Comparison of ENCODE assay signal across 1 cellular context in genomic region chr11:27362749-27363575, GRCh38.
A peak's percentile ranks its signal among the peaks of the same experiment; 100 is the strongest.
TF ChIP-seq lines count a peak whose summit lies in the region.

CCDC34 (minus strand) TSS chr11:27363215; CDS start chr11:27363194, 21 bp downstream.

TF ChIP-seq in HepG2, 621 proteins besides CTCF, POLR2A, EP300 and RAD21 (continued from another document and continues in another):
- TF ChIP-seq KIAA2018 (CRISPR knock-in tag; IDR thresholded peaks at IDR 0.05; ENCODE audit: borderline replicate concordance) (no peak), PHF5A (CRISPR knock-in tag; IDR thresholded peaks at IDR 0.05; ENCODE audit: low read depth, unreplicated experiment) (peak; percentile 35), TBX2 (CRISPR knock-in tag; IDR thresholded peaks at IDR 0.05; ENCODE audit: borderline replicate concordance) (peak; percentile 85), KLF6 (CRISPR knock-in tag; IDR thresholded peaks at IDR 0.05) (peak; percentile 85), ZNF160 (CRISPR knock-in tag; IDR thresholded peaks at IDR 0.05) (peak; percentile 90), ZMAT3 (CRISPR knock-in tag; conservative IDR thresholded peaks at IDR 0.05) (peak; percentile 23; the same call in 1 of the 2 replicates), GZF1 (CRISPR knock-in tag; IDR thresholded peaks at IDR 0.05) (peak; percentile 76; the same call in 1 of the 2 replicates), ZNF691 (CRISPR knock-in tag; IDR thresholded peaks at IDR 0.05; ENCODE audit: borderline replicate concordance, low read depth) (peak; percentile 74; the same call in 1 of the 2 replicates), FOXA3 (CRISPR knock-in tag; IDR thresholded peaks at IDR 0.05) (peak; percentile 37), ZNF280B (CRISPR knock-in tag; IDR thresholded peaks at IDR 0.05; ENCODE audit: borderline replicate concordance) (peak; percentile 51; the same call in 1 of the 2 replicates), ZNF564 (CRISPR knock-in tag; IDR thresholded peaks at IDR 0.05) (peak; percentile 91), ATAD3A (CRISPR knock-in tag; IDR thresholded peaks at IDR 0.05) (no peak), ZNF124 (CRISPR knock-in tag; IDR thresholded peaks at IDR 0.05) (peak; percentile 80), ZFYVE20 (CRISPR knock-in tag; IDR thresholded peaks at IDR 0.05; ENCODE audit: borderline replicate concordance, low read depth) (peak; percentile 33; the same call in 1 of the 2 replicates), TCF12 (IDR thresholded peaks at IDR 0.05) (no peak), TCF12 (CRISPR knock-in tag; IDR thresholded peaks at IDR 0.05) (no peak), ZNF17 (CRISPR knock-in tag; IDR thresholded peaks at IDR 0.05) (no peak), ZNF713 (CRISPR knock-in tag; IDR thresholded peaks at IDR 0.05) (no peak), CENPX (CRISPR knock-in tag; IDR thresholded peaks at IDR 0.05) (no peak), ZNF337 (CRISPR knock-in tag; IDR thresholded peaks at IDR 0.05; ENCODE audit: borderline replicate concordance, low read depth) (no peak; the same call in 1 of the 2 replicates), NONO (IDR thresholded peaks at IDR 0.05) (no peak), NONO (CRISPR knock-in tag; conservative IDR thresholded peaks at IDR 0.05) (peak; percentile 79; the same call in 1 of the 2 replicates), ZNF296 (CRISPR knock-in tag; conservative IDR thresholded peaks at IDR 0.05) (peak; percentile 90; the same call in 1 of the 2 replicates), ZNF574 (CRISPR knock-in tag; IDR thresholded peaks at IDR 0.05) (peak; percentile 90), ARID3A (IDR thresholded peaks at IDR 0.05; ENCODE audit: low read depth, low read length) (no peak), ZBTB14 (CRISPR knock-in tag; IDR thresholded peaks at IDR 0.05) (peak; percentile 99), ZNF660 (CRISPR knock-in tag; IDR thresholded peaks at IDR 0.05; ENCODE audit: borderline replicate concordance, low read depth) (no peak), RBM22 (optimal IDR thresholded peaks at IDR 0.05; ENCODE audit: low read length) (peak; percentile 99), MLX (CRISPR knock-in tag; IDR thresholded peaks at IDR 0.05) (peak; percentile 69), MEF2D (CRISPR knock-in tag; IDR thresholded peaks at IDR 0.05) (peak; percentile 34; the same call in 1 of the 2 replicates), ZNF614 (CRISPR knock-in tag; IDR thresholded peaks at IDR 0.05; ENCODE audit: borderline replicate concordance) (peak; percentile 88), HMGXB4 (CRISPR knock-in tag; IDR thresholded peaks at IDR 0.05; ENCODE audit: borderline replicate concordance in 1 of 2, low read depth in 1 of 2) (peak; percentile 63 to 70; a peak in 3 of 4 replicates), ZNF326 (CRISPR knock-in tag; IDR thresholded peaks at IDR 0.05; ENCODE audit: borderline replicate concordance) (no peak), TRIM24 (CRISPR knock-in tag; IDR thresholded peaks at IDR 0.05) (no peak), ZBTB10 (CRISPR knock-in tag; IDR thresholded peaks at IDR 0.05; ENCODE audit: borderline replicate concordance) (peak; percentile 78), HDAC2 (CRISPR knock-in tag; IDR thresholded peaks at IDR 0.05) (peak; percentile 57; the same call in 1 of the 2 replicates), ATF7-NPFF (CRISPR knock-in tag; IDR thresholded peaks at IDR 0.05; ENCODE audit: low read depth) (peak; percentile 91)
